ENCODE assay signal across 8 cellular contexts in genomic region chr16:66315210-66315825, GRCh38. TPM values are rescaled to one million over a fixed set of nuclear protein-coding genes. Genes with fewer than 3 reads are reported as not detected.
DNase-seq lines count a peak whose midpoint lies in the region; ATAC-seq, FAIRE-seq and TF ChIP-seq lines count a peak whose summit lies in the region.

No MANE protein-coding gene starts in this region.

- H3K27ac ChIP-seq in CD8-positive, alpha-beta T cell (ENCODE audit: low read depth, low read length) = no peak overlapping the region
- no peak overlapping the region for H3K27ac ChIP-seq in H1 (ENCODE audit: low read depth, low read length)

- H3K36me3 ChIP-seq in CD8-positive, alpha-beta T cell (ENCODE audit: insufficient read depth, low read length) = no peaks in the 10 kb centered on the region
- H3K36me3 ChIP-seq in H1 (ENCODE audit: control insufficient read depth in 2 of 4, insufficient read depth in 4 of 4, low read length in 3 of 4) = no peaks in the 10 kb centered on the region

- no peaks in the 10 kb centered on the region for H3K79me1 ChIP-seq in H1 (ENCODE audit: low read depth, low read length)

- 34% methylated on average over 6 of the region's 6 CpGs; no CpG with 5 or more reads in 1 of the 2 experiments for WGBS in H1 (ENCODE audit: extremely low coverage in 1 of 2, insufficient coverage in 1 of 2, insufficient read length in 1 of 2, insufficient replicate concordance in 2 of 2, low coverage in 1 of 2, low lambda C conversion rate in 2 of 2, missing lambda C conversion rate in 1 of 2), 2 experiments

- no peak overlapping the region for H2AK5ac ChIP-seq in H1 (ENCODE audit: low read depth, low read length)

- intact Hi-C loops in CD8-positive, alpha-beta T cell (cut with DNase I, micrococcal nuclease) = loop anchor here in 1 of 2 experiments (2.0 kb wide), 1 partner anchor 41 kb away; no protein-coding TSS in a partner anchor
- intact Hi-C loops in activated CD4-positive, alpha-beta memory T cell treated with anti-CD3 and anti-CD28 coated beads for 36 hours (cut with micrococcal nuclease) = loop anchor here (1.0 kb wide), 1 partner anchor 41 kb away; no protein-coding TSS in a partner anchor

- CTCF ChIA-PET in CD8-positive, alpha-beta T cell (lab: Charles Lee) = interaction anchor here (0.7 to 1.9 kb wide), 4 partner anchors 12 to 44 kb away, joined by 3 to 11 read pairs (median 5); no protein-coding TSS in a partner anchor
- CTCF ChIA-PET in activated CD4-positive, alpha-beta memory T cell treated with anti-CD3 and anti-CD28 coated beads for 36 hours (lab: Charles Lee) = interaction anchor here (1.1 to 2.4 kb wide), 5 partner anchors 11 to 43 kb away, joined by 3 to 9 read pairs (median 7); no protein-coding TSS in a partner anchor
- CTCF ChIA-PET in H1 (lab: Charles Lee; ENCODE audit: partially characterized antibody) = interaction anchor here (0.6 to 21.2 kb wide), 20 partner anchors 9 to 740 kb away, joined by 3 to 271 read pairs (median 4); no protein-coding TSS in a partner anchor

- no peaks in the 10 kb centered on the region for H3K4me1 Mint-ChIP-seq in CD8-positive, alpha-beta T cell (ENCODE audit: low read depth)
- no peaks in the 10 kb centered on the region for H3K4me1 Mint-ChIP-seq in activated CD4-positive, alpha-beta memory T cell treated with anti-CD3 and anti-CD28 coated beads for 36 hours (ENCODE audit: low read depth)
- no peaks in the 10 kb centered on the region for H3K4me1 Mint-ChIP-seq in mesothelial cell of epicardium

- H2BK120ac ChIP-seq in H1 (replicated peaks; ENCODE audit: low read depth, low read length) = no peak overlapping the region

- no peak overlapping the region for H2BK12ac ChIP-seq in H1 (ENCODE audit: low read depth, low read length)

- no peak overlapping the region for H3K4ac ChIP-seq in H1 (replicated peaks; ENCODE audit: insufficient read length, low read depth, low read length)

- H3K9me3 ChIP-seq in CD8-positive, alpha-beta T cell (ENCODE audit: low read length) = no peaks in the 10 kb centered on the region
- no peaks in the 10 kb centered on the region for H3K9me3 ChIP-seq in H1 (ENCODE audit: insufficient read depth in 2 of 2, low read depth in 1 of 2, low read length in 1 of 2)

- TF ChIP-seq POLR2A in H1 (IDR thresholded peaks at IDR 0.05; ENCODE audit: control extremely low read depth in 1 of 2, low read depth in 2 of 2, low read length in 2 of 2) = no peak

- FAIRE-seq in H1 (lab: Jason Lieb, UNC) = peak; percentile 94

- no peak for TF ChIP-seq EP300 in H1 (IDR thresholded peaks at IDR 0.05; ENCODE audit: borderline replicate concordance in 1 of 2, low read depth in 2 of 2, low read length in 2 of 2)

- no peak overlapping the region for H4K5ac ChIP-seq in H1 (ENCODE audit: insufficient read length, low read depth, low read length)

- H3K4me1 ChIP-seq in CD8-positive, alpha-beta T cell (ENCODE audit: insufficient read depth, low read length) = no peaks in the 10 kb centered on the region
- H3K4me1 ChIP-seq in H1 (replicated peaks in 1 of 4; ENCODE audit: control insufficient read depth in 3 of 4, insufficient read depth in 4 of 4, low read length in 3 of 4) = no peaks in the 10 kb centered on the region

- H2BK15ac ChIP-seq in H1 (ENCODE audit: low read length) = no peak overlapping the region

- no peak overlapping the region for H3K14ac ChIP-seq in H1 (ENCODE audit: insufficient read length)

- no peak overlapping the region for H4K8ac ChIP-seq in H1 (ENCODE audit: extremely low read depth, insufficient read depth, low read length)

- H3K27me3 Mint-ChIP-seq in CD8-positive, alpha-beta T cell (ENCODE audit: low read depth) = peaks cover 12% of the 10 kb centered on the region
- H3K27me3 Mint-ChIP-seq in activated CD4-positive, alpha-beta memory T cell treated with anti-CD3 and anti-CD28 coated beads for 36 hours = peaks cover 3% of the 10 kb centered on the region
- H3K27me3 Mint-ChIP-seq in mesothelial cell of epicardium (ENCODE audit: low read depth) = peaks cover 12% of the 10 kb centered on the region

- peak; percentile 4 to 63 (median 40) for DNase-seq in CD8-positive, alpha-beta T cell
- DNase-seq in NCI-H748 (lab: John Stamatoyannopoulos, UW; ENCODE audit: unreplicated experiment) (peak; percentile 69), H1 (ENCODE audit: low read depth in 1 of 2, low spot score in 2 of 2) (peak; percentile 29 to 76), mesothelial cell of epicardium (ENCODE audit: low spot score in 2 of 2, unreplicated experiment in 2 of 2) (peak in 1 of 2 experiments; percentile 56)
- peak; percentile 55 for DNase-seq in activated CD4-positive, alpha-beta memory T cell treated with anti-CD3 and anti-CD28 coated beads for 36 hours
- peak; percentile 9 to 17 for DNase-seq in stimulated activated CD8-positive, alpha-beta memory T cell treated with anti-CD3 and anti-CD28 coated beads, Interleukin-7, amount 100 ng/mL, for 1 hour (ENCODE audit: low read depth in 2 of 2)

- H3K18ac ChIP-seq in H1 (ENCODE audit: extremely low read depth, low read length) = no peak overlapping the region

- H3K27ac Mint-ChIP-seq in CD8-positive, alpha-beta T cell = no peak overlapping the region
- no peak overlapping the region for H3K27ac Mint-ChIP-seq in activated CD4-positive, alpha-beta memory T cell treated with anti-CD3 and anti-CD28 coated beads for 36 hours
- no peak overlapping the region for H3K27ac Mint-ChIP-seq in mesothelial cell of epicardium

- TF ChIP-seq CTCF in CD8-positive, alpha-beta T cell (IDR thresholded peaks at IDR 0.05) = peak; percentile 89
- TF ChIP-seq CTCF in H1 (IDR thresholded peaks at IDR 0.05; ENCODE audit: control extremely low read depth in 1 of 3, insufficient read depth in 1 of 3, low read depth in 1 of 3, low read length in 3 of 3) (peak; percentile 92 to 97 (median 92)), mesothelial cell of epicardium (IDR thresholded peaks at IDR 0.05; ENCODE audit: unreplicated experiment) (peak; percentile 95)

- H2BK20ac ChIP-seq in H1 (ENCODE audit: low read length) = no peak overlapping the region

- no peak overlapping the region for H3K4me3 ChIP-seq in CD8-positive, alpha-beta T cell (ENCODE audit: low read depth, low read length)
- H3K4me3 ChIP-seq in H1 (ENCODE audit: extremely low read depth in 1 of 4, insufficient read depth in 2 of 4, low read depth in 3 of 4, low read length in 4 of 4) = no peak overlapping the region

- no peaks in the 10 kb centered on the region for H3K9me3 Mint-ChIP-seq in CD8-positive, alpha-beta T cell
- no peaks in the 10 kb centered on the region for H3K9me3 Mint-ChIP-seq in activated CD4-positive, alpha-beta memory T cell treated with anti-CD3 and anti-CD28 coated beads for 36 hours
- no peaks in the 10 kb centered on the region for H3K9me3 Mint-ChIP-seq in mesothelial cell of epicardium

- no peak overlapping the region for H2BK5ac ChIP-seq in H1 (ENCODE audit: low read depth, low read length)

- H3K23ac ChIP-seq in H1 (ENCODE audit: insufficient read length) = no peak overlapping the region

- no peaks in the 10 kb centered on the region for H3K23me2 ChIP-seq in H1 (ENCODE audit: low read depth, low read length)

- H3K56ac ChIP-seq in H1 (replicated peaks; ENCODE audit: insufficient read length, low read depth, low read length) = no peak overlapping the region

- H3K27me3 ChIP-seq in CD8-positive, alpha-beta T cell (ENCODE audit: insufficient read depth, low read length) = no peaks in the 10 kb centered on the region
- H3K27me3 ChIP-seq in H1 (replicated peaks in 1 of 4; ENCODE audit: control insufficient read depth in 3 of 4, extremely low read depth in 1 of 4, insufficient read depth in 3 of 4, low read length in 3 of 4) = no peaks in the 10 kb centered on the region

- H2AFZ ChIP-seq in H1 (ENCODE audit: low read length) = no peak overlapping the region

- ATAC-seq in CD8-positive, alpha-beta T cell = peak; percentile 66
- ATAC-seq in GM19395 (IDR thresholded peaks at IDR 0.05; ENCODE audit: unreplicated experiment) = peak; percentile 99
- ATAC-seq in HG03442 (IDR thresholded peaks at IDR 0.05; ENCODE audit: unreplicated experiment) = peak; percentile 94

- POLR2A ChIA-PET in CD8-positive, alpha-beta T cell (lab: Charles Lee) = no interaction called here
- POLR2A ChIA-PET in activated CD4-positive, alpha-beta memory T cell treated with anti-CD3 and anti-CD28 coated beads for 36 hours (lab: Charles Lee) = no interaction called here
- POLR2A ChIA-PET in H1 (lab: Charles Lee; ENCODE audit: partially characterized antibody) = no interaction called here

- H3K4me3 Mint-ChIP-seq in CD8-positive, alpha-beta T cell = no peak overlapping the region
- H3K4me3 Mint-ChIP-seq in activated CD4-positive, alpha-beta memory T cell treated with anti-CD3 and anti-CD28 coated beads for 36 hours = no peak overlapping the region
- no peak overlapping the region for H3K4me3 Mint-ChIP-seq in mesothelial cell of epicardium

- no peaks in the 10 kb centered on the region for H3K36me3 Mint-ChIP-seq in CD8-positive, alpha-beta T cell
- no peaks in the 10 kb centered on the region for H3K36me3 Mint-ChIP-seq in activated CD4-positive, alpha-beta memory T cell treated with anti-CD3 and anti-CD28 coated beads for 36 hours
- H3K36me3 Mint-ChIP-seq in mesothelial cell of epicardium = no peaks in the 10 kb centered on the region

- no peaks in the 10 kb centered on the region for H4K20me1 ChIP-seq in H1 (replicated peaks in 1 of 2; ENCODE audit: control insufficient read depth in 1 of 2, insufficient read depth in 2 of 2, low read length in 2 of 2)

- H3K4me2 ChIP-seq in H1 (ENCODE audit: insufficient read depth in 1 of 2, low read depth in 2 of 2, low read length in 2 of 2) = no peak overlapping the region

- H3K9ac ChIP-seq in H1 (replicated peaks in 1 of 4; ENCODE audit: extremely low read depth in 1 of 4, low read depth in 3 of 4, low read length in 3 of 4) = no peak overlapping the region

- peak; percentile 89 to 90 for TF ChIP-seq RAD21 in H1 (IDR thresholded peaks at IDR 0.05 in 1 of 2, conservative IDR thresholded peaks at IDR 0.05 in 1 of 2; ENCODE audit: low read depth in 2 of 2, low read length in 2 of 2)

- H3K79me2 ChIP-seq in H1 (ENCODE audit: control insufficient read depth in 1 of 2, insufficient read depth in 2 of 2, low read length in 2 of 2) = no peaks in the 10 kb centered on the region

- no peak overlapping the region for H4K91ac ChIP-seq in H1 (replicated peaks; ENCODE audit: insufficient read length, low read length)

RNA-seq across cellular contexts. Expression of gene CDH5, which starts 51.2 kb away (rescaled TPM):
- total RNA-seq in CD8-positive, alpha-beta T cell = not detected
- total RNA-seq in activated CD4-positive, alpha-beta memory T cell treated with anti-CD3 and anti-CD28 coated beads for 36 hours = not detected
- 0.32 and 0.59 TPM in 2 replicates for total RNA-seq in H1 (2021; fragmentation: NEBNext Ultra II Directional; extraction: Animal tissue kit (Norgen Biotek cat#: 25700))
- polyA plus RNA-seq in H1 (2011; rRNA removed) = 0.20 and 0.32 TPM in 2 replicates
- 0.23 TPM for polyA plus RNA-seq in H1 (2011; cell fraction: cytosol; rRNA removed)
- 0.50 TPM for polyA plus RNA-seq in H1 (2011; cell fraction: nucleus; rRNA removed)
- 0.18 to 0.35 TPM (median 0.30 TPM) in 4 replicates for polyA plus RNA-seq in H1 (2012, experiment 1 of 2)
- polyA plus RNA-seq in H1 (2012, experiment 2 of 2) = 0.16 TPM
- polyA plus RNA-seq in H1 (2013, experiment 1 of 2) = 0.97 TPM
- polyA plus RNA-seq in H1 (2013, experiment 2 of 2) = 0.88 TPM
- 0.27 and 0.69 TPM in 2 replicates for polyA minus RNA-seq in H1 (2011; rRNA and poly(A)+ RNA removed)
- not detected for polyA minus RNA-seq in H1 (2011; cell fraction: cytosol; rRNA and poly(A)+ RNA removed)
- polyA minus RNA-seq in H1 (2011; cell fraction: nucleus; rRNA and poly(A)+ RNA removed) = not detected
- total RNA-seq in mesothelial cell of epicardium = 0.09 to 0.27 TPM (median 0.16 TPM) in 3 replicates
